ENCODE assay signal across 19 cellular contexts in the genomic region with DNA sequence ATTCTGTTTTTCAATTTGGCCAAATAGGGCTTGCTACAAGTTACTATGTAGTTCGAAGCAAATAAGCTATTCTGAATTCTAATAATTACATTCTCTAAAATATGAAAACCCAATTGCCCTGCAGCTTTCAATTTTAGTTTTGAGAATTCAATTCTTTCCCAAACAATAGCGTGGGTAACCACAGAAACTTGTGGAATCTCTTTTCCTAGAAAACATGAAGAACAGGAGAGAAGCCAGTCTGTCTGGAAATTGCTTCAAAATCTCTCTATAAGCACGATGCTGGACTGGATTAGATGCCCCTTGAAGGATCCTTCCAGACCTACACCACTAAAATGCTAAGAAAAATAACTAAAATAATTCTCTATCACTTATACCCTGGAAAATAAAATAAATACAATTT.
DNase-seq lines count a peak whose midpoint lies in the region; ATAC-seq, FAIRE-seq and TF ChIP-seq lines count a peak whose summit lies in the region.
"Had no signal": no experiment of that assay in that cellular context is flagged by ENCODE, and none has a peak within 500 bp of the region (broad histone marks: within the 10 kb centered on the region; RNA-seq: fewer than 3 reads in every experiment).

No MANE protein-coding gene starts in this region.

- no peak for FAIRE-seq in astrocyte (lab: Jason Lieb, UNC)
- FAIRE-seq: A549, G401.6, H54 had no signal

- H3K36me3 ChIP-seq in astrocyte (ENCODE audit: insufficient read depth, low read length) (no peaks in the 10 kb centered on the region), transverse colon (no peaks in the 10 kb centered on the region)

- H3K9me3 ChIP-seq in astrocyte (ENCODE audit: insufficient read depth, low read depth, low read length) (no peaks in the 10 kb centered on the region), transverse colon (no peaks in the 10 kb centered on the region)
- H3K9me3 ChIP-seq: A549, BLaER1 had no signal

- no peak for TF ChIP-seq POLR2A in transverse colon (IDR thresholded peaks at IDR 0.05)

- no peak overlapping the region for H2AFZ ChIP-seq in astrocyte (ENCODE audit: low read depth, low read length)
- H2AFZ ChIP-seq: GM23248 had no signal

- H3K27ac ChIP-seq in astrocyte (ENCODE audit: low read depth, low read length) (no peak overlapping the region), transverse colon (peak overlapping the region in 3 of 4 donors; percentile 36 to 79 (median 66))
- H3K27ac ChIP-seq: A549, BLaER1, GM23248 had no signal

- ATAC-seq in HG03378 (IDR thresholded peaks at IDR 0.05; ENCODE audit: unreplicated experiment): no peak
- ATAC-seq: A549, HCT116 had no signal

- TF ChIP-seq EP300 in transverse colon (IDR thresholded peaks at IDR 0.05; ENCODE audit: low read depth): no peak

- H3K27ac Mint-ChIP-seq in astrocyte (ENCODE audit: unreplicated experiment): no peak overlapping the region

- in situ Hi-C loops in transverse colon (cut with MboI; ENCODE audit: low pct_ligation_motif_present in 1 of 4, low pct_unique_long_range_greater_than_20kb in 1 of 4, low sequenced_read_pairs in 3 of 4): loop anchor here (5.0 to 25.0 kb wide), 11 partner anchors 246 to 656 kb away; no protein-coding TSS in a partner anchor

- no peaks in the 10 kb centered on the region for H3K36me3 Mint-ChIP-seq in astrocyte (ENCODE audit: low read depth, unreplicated experiment)

- H3K4me2 ChIP-seq in astrocyte (ENCODE audit: low read length): no peak overlapping the region
- H3K4me2 ChIP-seq: A549, BLaER1 had no signal

- H3K4me1 ChIP-seq in astrocyte (ENCODE audit: insufficient read depth, low read length) (no peaks in the 10 kb centered on the region), transverse colon (peaks cover 8 to 33% (median 10%) of the 10 kb centered on the region in 4 donors)
- H3K4me1 ChIP-seq: BLaER1 had no signal

- H3K79me2 ChIP-seq in astrocyte (ENCODE audit: insufficient read depth, low read length): no peaks in the 10 kb centered on the region

- intact Hi-C loops in transverse colon (cut with DNase I; ENCODE audit: low total_unique reads): loop anchor here (5.0 to 10.0 kb wide), 3 partner anchors 506 to 654 kb away; no protein-coding TSS in a partner anchor

- no peak overlapping the region for H3K4me3 Mint-ChIP-seq in astrocyte (ENCODE audit: unreplicated experiment)
- H3K4me3 Mint-ChIP-seq: CD8-positive, alpha-beta memory T cell had no signal

- peaks cover 13% of the 10 kb centered on the region for H3K4me1 Mint-ChIP-seq in astrocyte (ENCODE audit: low read depth, unreplicated experiment)

- 93 to 95% methylated on average over 2 to 3 of the region's 3 CpGs for WGBS in transverse colon (ENCODE audit: low coverage in 1 of 2), 2 donors

- peak; percentile 23 for DNase-seq in GM03348 (ENCODE audit: low spot score)
- peak; percentile 19 for DNase-seq in astrocyte (ENCODE audit: low read depth)
- DNase-seq in fibroblast of the aortic adventitia (ENCODE audit: low read depth): peak; percentile 54
- no peak for DNase-seq in transverse colon
- DNase-seq in NCI-H748 treated with DMSO at 0.1 percent for 48 hours (lab: John Stamatoyannopoulos, UW): no peak
- DNase-seq in NCI-H1436 (lab: John Stamatoyannopoulos, UW): no peak
- DNase-seq in activated naive CD4-positive, alpha-beta T cell treated with anti-CD3 and anti-CD28 coated beads, Interleukin-2, amount 50 U/mL, for 16 hours: no peak
- DNase-seq: AML-193; CD8-positive, alpha-beta memory T cell; DMS53; GM23248; IMR-90; KBM-7 had no signal

- H4K20me1 ChIP-seq in astrocyte (ENCODE audit: insufficient read depth, low read length): no peaks in the 10 kb centered on the region
- H4K20me1 ChIP-seq: BLaER1 had no signal

- no peak overlapping the region for H3K9ac ChIP-seq in astrocyte (ENCODE audit: low read length)
- H3K9ac ChIP-seq: BLaER1, GM23248 had no signal

- H3K9me3 Mint-ChIP-seq in astrocyte (ENCODE audit: unreplicated experiment): no peaks in the 10 kb centered on the region
- H3K9me3 Mint-ChIP-seq: CD8-positive, alpha-beta memory T cell had no signal

- H3K27me3 Mint-ChIP-seq in astrocyte (ENCODE audit: low read depth, unreplicated experiment): no peaks in the 10 kb centered on the region
- H3K27me3 Mint-ChIP-seq: CD8-positive, alpha-beta memory T cell had no signal

- TF ChIP-seq CTCF in astrocyte (IDR thresholded peaks at IDR 0.05; ENCODE audit: insufficient read depth, low read depth, low read length) (no peak), fibroblast of the aortic adventitia (IDR thresholded peaks at IDR 0.05; ENCODE audit: insufficient read depth, low read length) (no peak), transverse colon (IDR thresholded peaks at IDR 0.05) (no peak)

- H3K4me3 ChIP-seq in astrocyte (ENCODE audit: insufficient read depth, low read depth, low read length): no peak overlapping the region
- no peak overlapping the region for H3K4me3 ChIP-seq in fibroblast of the aortic adventitia (ENCODE audit: low read depth, low read length)
- no peak overlapping the region for H3K4me3 ChIP-seq in transverse colon
- H3K4me3 ChIP-seq: A549, BLaER1, GM23248 had no signal

- H3K27me3 ChIP-seq in astrocyte (ENCODE audit: insufficient read depth, low read length) (no peaks in the 10 kb centered on the region), transverse colon (no peaks in the 10 kb centered on the region)
- H3K27me3 ChIP-seq: BLaER1 had no signal

Comparison
In these comparisons a context has a peak if more than half of its experiments do, and no peak if none do; other contexts are left out.
1. DNase-seq: peak in GM03348 (single experiment), astrocyte (single experiment) and fibroblast of the aortic adventitia (single experiment); none in transverse colon (single experiment), NCI-H748 treated with DMSO at 0.1 percent for 48 hours (single experiment), NCI-H1436 (single experiment) and activated naive CD4-positive, alpha-beta T cell treated with anti-CD3 and anti-CD28 coated beads, Interleukin-2, amount 50 U/mL, for 16 hours (single experiment).